In genomic region chr7:138979226-138979979, GRCh38 we compare ENCODE assay signal across 9 cellular contexts. TPM values are rescaled to one million over a fixed set of nuclear protein-coding genes. Genes with fewer than 3 reads are reported as not detected.
A peak's percentile ranks its signal among the peaks of the same experiment; 100 is the strongest.
DNase-seq lines count a peak whose midpoint lies in the region; ATAC-seq, FAIRE-seq and TF ChIP-seq lines count a peak whose summit lies in the region.
"Had no signal": no experiment of that assay in that cellular context is flagged by ENCODE, and none has a peak within 500 bp of the region (broad histone marks: within the 10 kb centered on the region; RNA-seq: fewer than 3 reads in every experiment).

No MANE protein-coding gene starts in this region.

- peak; percentile 22 for TF ChIP-seq CTCF in GM12865 (IDR thresholded peaks at IDR 0.05; ENCODE audit: insufficient read depth, low read depth, low read length, missing control alignments)
- TF ChIP-seq CTCF in astrocyte (IDR thresholded peaks at IDR 0.05; ENCODE audit: insufficient read depth, low read depth, low read length): peak; percentile 24

- H3K27me3 Mint-ChIP-seq in astrocyte (ENCODE audit: low read depth, unreplicated experiment): peaks cover 6% of the 10 kb centered on the region
- peaks cover 16 to 46% (median 24%) of the 10 kb centered on the region in 5 donors for H3K27me3 Mint-ChIP-seq in naive thymus-derived CD8-positive, alpha-beta T cell

- peak overlapping the region; percentile 96 for H3K4me3 Mint-ChIP-seq in astrocyte (ENCODE audit: unreplicated experiment)
- H3K4me3 Mint-ChIP-seq in naive thymus-derived CD8-positive, alpha-beta T cell: peak overlapping the region in 8 of 10 donors; percentile 31 to 90 (median 48)

- H3K9ac ChIP-seq in astrocyte (ENCODE audit: low read length): peak overlapping the region; percentile 86

- H3K9me3 Mint-ChIP-seq in astrocyte (ENCODE audit: unreplicated experiment): no peaks in the 10 kb centered on the region
- no peaks in the 10 kb centered on the region for H3K9me3 Mint-ChIP-seq in naive thymus-derived CD8-positive, alpha-beta T cell
- H3K9me3 Mint-ChIP-seq: activated naive CD4-positive, alpha-beta T cell treated with anti-CD3 and anti-CD28 coated beads, Interleukin-2, amount 50 U/mL, for 72 hours had no signal

- H3K36me3 Mint-ChIP-seq in astrocyte (ENCODE audit: low read depth, unreplicated experiment): peaks cover 3% of the 10 kb centered on the region
- H3K36me3 Mint-ChIP-seq in naive thymus-derived CD8-positive, alpha-beta T cell: no peaks in the 10 kb centered on the region

- DNase-seq in GM12865 (ENCODE audit: low read depth) (peak; percentile 40), astrocyte (ENCODE audit: low read depth) (no peak), NCI-H187 (lab: John Stamatoyannopoulos, UW) (no peak)
- peak in 2 of 10 donors; percentile 3 to 20 for DNase-seq in naive thymus-derived CD8-positive, alpha-beta T cell
- DNase-seq in effector CD8-positive, alpha-beta T cell (lab: John Stamatoyannopoulos, UW): no peak

- peaks cover 43% of the 10 kb centered on the region for H3K79me2 ChIP-seq in astrocyte (ENCODE audit: insufficient read depth, low read length)

- H3K27ac ChIP-seq in astrocyte (ENCODE audit: low read depth, low read length): no peak overlapping the region

- H4K20me1 ChIP-seq in astrocyte (ENCODE audit: insufficient read depth, low read length): peaks cover 37% of the 10 kb centered on the region

- H3K4me2 ChIP-seq in astrocyte (ENCODE audit: low read length): peak overlapping the region; percentile 92

- H3K4me1 ChIP-seq in astrocyte (ENCODE audit: insufficient read depth, low read length): peaks cover 9% of the 10 kb centered on the region

- H3K27ac Mint-ChIP-seq in astrocyte (ENCODE audit: unreplicated experiment): no peak overlapping the region
- no peak overlapping the region for H3K27ac Mint-ChIP-seq in naive thymus-derived CD8-positive, alpha-beta T cell
- H3K27ac Mint-ChIP-seq: activated naive CD4-positive, alpha-beta T cell treated with anti-CD3 and anti-CD28 coated beads, Interleukin-2, amount 50 U/mL, for 72 hours had no signal

- ATAC-seq in HG03354 (IDR thresholded peaks at IDR 0.05; ENCODE audit: poor library complexity, severe bottlenecking, unreplicated experiment): peak; percentile 46
- peak in 1 of 2 donors; percentile 58 for ATAC-seq in naive thymus-derived CD8-positive, alpha-beta T cell
- ATAC-seq in GM18511 (IDR thresholded peaks at IDR 0.05; ENCODE audit: unreplicated experiment): no peak
- no peak for ATAC-seq in HG03439 (IDR thresholded peaks at IDR 0.05; ENCODE audit: unreplicated experiment)

- H3K9me3 ChIP-seq in astrocyte (ENCODE audit: insufficient read depth, low read depth, low read length): no peaks in the 10 kb centered on the region

- no peak for FAIRE-seq in astrocyte (lab: Jason Lieb, UNC)

- no peaks in the 10 kb centered on the region for H3K36me3 ChIP-seq in astrocyte (ENCODE audit: insufficient read depth, low read length)

- peaks cover 25% of the 10 kb centered on the region for H3K4me1 Mint-ChIP-seq in astrocyte (ENCODE audit: low read depth, unreplicated experiment)
- H3K4me1 Mint-ChIP-seq in naive thymus-derived CD8-positive, alpha-beta T cell: peaks cover 13 to 21% (median 14%) of the 10 kb centered on the region in 4 donors

- no peak overlapping the region for H3K4me3 ChIP-seq in GM12865 (ENCODE audit: low read depth, low read length)
- H3K4me3 ChIP-seq in astrocyte (ENCODE audit: insufficient read depth, low read depth, low read length): peak overlapping the region; percentile 83

- H2AFZ ChIP-seq in astrocyte (ENCODE audit: low read depth, low read length): no peak overlapping the region

- no peaks in the 10 kb centered on the region for H3K27me3 ChIP-seq in astrocyte (ENCODE audit: insufficient read depth, low read length)

- POLR2A ChIA-PET in naive thymus-derived CD8-positive, alpha-beta T cell (lab: Charles Lee): interaction anchor here (1.5 kb wide), 1 partner anchor 7 kb away, joined by 3 read pairs; no protein-coding TSS in a partner anchor

RNA-seq across cellular contexts. Expression of gene KIAA1549, which starts 1.8 kb away (rescaled TPM):
- total RNA-seq in astrocyte: 10.3 and 11.1 TPM in 2 replicates
- total RNA-seq in naive thymus-derived CD8-positive, alpha-beta T cell: under 1 TPM; 0.39 to 0.47 TPM
- polyA plus RNA-seq in naive thymus-derived CD8-positive, alpha-beta T cell: not detected

RNA-seq across cellular contexts. Expression of gene ZC3HAV1L, which starts 56.4 kb away (rescaled TPM):
- 11.9 and 12.3 TPM in 2 replicates for total RNA-seq in astrocyte
- under 1 TPM; 0.26 to 0.36 TPM for total RNA-seq in naive thymus-derived CD8-positive, alpha-beta T cell
- under 1 TPM in 1 of 3 donors, not detected in 2; 0.23 TPM for polyA plus RNA-seq in naive thymus-derived CD8-positive, alpha-beta T cell
